ENCODE assay signal across 22 cellular contexts in the genomic region with DNA sequence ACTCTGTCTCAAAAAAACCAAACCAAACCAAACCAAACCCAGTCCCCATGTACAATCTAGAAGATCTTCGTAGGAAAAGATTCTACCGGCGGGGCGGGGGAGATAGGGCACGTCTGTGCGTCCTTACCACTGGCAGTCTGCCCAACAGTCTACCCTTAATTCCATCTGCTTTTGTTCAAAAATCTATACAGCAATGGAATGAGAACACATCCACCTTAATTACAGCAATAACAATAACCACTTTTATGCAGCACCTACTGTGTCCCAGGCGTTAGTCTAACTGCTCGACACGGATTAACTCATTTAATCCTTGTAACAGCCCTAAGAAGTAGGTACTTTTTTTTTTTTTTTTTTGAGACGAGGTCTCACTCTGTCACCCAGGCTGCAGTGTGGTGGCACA.
DNase-seq lines count a peak whose midpoint lies in the region; ATAC-seq and TF ChIP-seq lines count a peak whose summit lies in the region.
"Had no signal": no experiment of that assay in that cellular context is flagged by ENCODE, and none has a peak within 500 bp of the region (broad histone marks: within the 10 kb centered on the region; RNA-seq: fewer than 3 reads in every experiment).

No MANE protein-coding gene starts in this region.

- peak overlapping the region; percentile 30 for H3K27ac Mint-ChIP-seq in activated naive CD4-positive, alpha-beta T cell treated with anti-CD3 and anti-CD28 coated beads, Interleukin-2, amount 50 U/mL, for 24 hours
- H3K27ac Mint-ChIP-seq in activated naive CD8-positive, alpha-beta T cell treated with anti-CD3 and anti-CD28 coated beads, Interleukin-2, amount 50 U/mL, for 24 hours = no peak overlapping the region
- peak overlapping the region; percentile 25 for H3K27ac Mint-ChIP-seq in stimulated activated naive B cell treated with anti-CD40 and anti-IgM and Interleukin-4, amounts not matched to agents 10 μg/mL and 1 μg/mL and 100 μg/mL, for 72 hours

- H3K9ac ChIP-seq in KMS-11 = no peak overlapping the region

- TF ChIP-seq CTCF in KMS-11 (conservative IDR thresholded peaks at IDR 0.05; ENCODE audit: low read depth, low read length) = no peak

- H3K4me3 Mint-ChIP-seq in activated naive CD4-positive, alpha-beta T cell treated with anti-CD3 and anti-CD28 coated beads, Interleukin-2, amount 50 U/mL, for 24 hours = peak overlapping the region; percentile 4
- peak overlapping the region; percentile 45 for H3K4me3 Mint-ChIP-seq in activated naive CD8-positive, alpha-beta T cell treated with anti-CD3 and anti-CD28 coated beads, Interleukin-2, amount 50 U/mL, for 24 hours
- peak overlapping the region; percentile 67 to 95 for H3K4me3 Mint-ChIP-seq in stimulated activated naive B cell treated with anti-CD40 and anti-IgM and Interleukin-4, amounts not matched to agents 10 μg/mL and 1 μg/mL and 100 μg/mL, for 72 hours

- peaks cover 68% of the 10 kb centered on the region for H3K4me1 ChIP-seq in KMS-11 (ENCODE audit: low read depth, poor library complexity, severe bottlenecking)

- peaks cover 1% of the 10 kb centered on the region for H3K27me3 Mint-ChIP-seq in activated naive CD4-positive, alpha-beta T cell treated with anti-CD3 and anti-CD28 coated beads, Interleukin-2, amount 50 U/mL, for 24 hours
- peaks cover 10% of the 10 kb centered on the region for H3K27me3 Mint-ChIP-seq in activated naive CD8-positive, alpha-beta T cell treated with anti-CD3 and anti-CD28 coated beads, Interleukin-2, amount 50 U/mL, for 24 hours
- no peaks in the 10 kb centered on the region for H3K27me3 Mint-ChIP-seq in stimulated activated naive B cell treated with anti-CD40 and anti-IgM and Interleukin-4, amounts not matched to agents 10 μg/mL and 1 μg/mL and 100 μg/mL, for 72 hours

- peaks cover 96% of the 10 kb centered on the region for H3K79me2 ChIP-seq in KMS-11 (ENCODE audit: insufficient read depth, low read depth)

- no peak for DNase-seq in activated naive CD4-positive, alpha-beta T cell (lab: John Stamatoyannopoulos, UW)
- no peak for DNase-seq in activated naive CD8-positive, alpha-beta T cell treated with anti-CD3 and anti-CD28 coated beads, Interleukin-2, amount 50 U/mL, for 24 hours
- DNase-seq in stimulated activated naive B cell treated with anti-CD40 and anti-IgM and Interleukin-4, amounts not matched to agents 10 μg/mL and 1 μg/mL and 100 μg/mL, for 72 hours = no peak
- DNase-seq in NK-92 (lab: John Stamatoyannopoulos, UW; ENCODE audit: unreplicated experiment) = no peak
- DNase-seq: COR-L47, EL, foreskin keratinocyte, hippocampal formation, NCI-H1417, NCI-H2171, NCI-H69, ovary, right lobe of liver, tibial artery had no signal

- no peaks in the 10 kb centered on the region for H3K9me3 Mint-ChIP-seq in activated naive CD4-positive, alpha-beta T cell treated with anti-CD3 and anti-CD28 coated beads, Interleukin-2, amount 50 U/mL, for 24 hours
- peaks cover 4% of the 10 kb centered on the region for H3K9me3 Mint-ChIP-seq in activated naive CD8-positive, alpha-beta T cell treated with anti-CD3 and anti-CD28 coated beads, Interleukin-2, amount 50 U/mL, for 24 hours
- H3K9me3 Mint-ChIP-seq in stimulated activated naive B cell treated with anti-CD40 and anti-IgM and Interleukin-4, amounts not matched to agents 10 μg/mL and 1 μg/mL and 100 μg/mL, for 72 hours = peaks cover 4 to 7% of the 10 kb centered on the region in 2 donors

- H2AFZ ChIP-seq in KMS-11 (ENCODE audit: low read depth) = no peak overlapping the region

- H3K4me1 Mint-ChIP-seq in activated naive CD4-positive, alpha-beta T cell treated with anti-CD3 and anti-CD28 coated beads, Interleukin-2, amount 50 U/mL, for 24 hours = peaks cover 51% of the 10 kb centered on the region
- H3K4me1 Mint-ChIP-seq in activated naive CD8-positive, alpha-beta T cell treated with anti-CD3 and anti-CD28 coated beads, Interleukin-2, amount 50 U/mL, for 24 hours = peaks cover 79% of the 10 kb centered on the region
- H3K4me1 Mint-ChIP-seq in stimulated activated naive B cell treated with anti-CD40 and anti-IgM and Interleukin-4, amounts not matched to agents 10 μg/mL and 1 μg/mL and 100 μg/mL, for 72 hours = peaks cover 56 to 84% of the 10 kb centered on the region in 2 donors

- no peak overlapping the region for H3K27ac ChIP-seq in KMS-11
- H3K27ac ChIP-seq: cardiac muscle cell, foreskin keratinocyte, ovary, tibial artery had no signal

- H3K4me3 ChIP-seq in KMS-11 (IDR thresholded peaks at IDR 0.05; ENCODE audit: insufficient read depth, low read depth, low read length) = no peak overlapping the region
- H3K4me3 ChIP-seq: cardiac muscle cell, lung, ovary, right lobe of liver, tibial artery had no signal

- H4K20me1 ChIP-seq in KMS-11 (ENCODE audit: insufficient read depth) = no peaks in the 10 kb centered on the region; the same call in 1 of the 2 replicates

- no peaks in the 10 kb centered on the region for H3K27me3 ChIP-seq in KMS-11 (ENCODE audit: insufficient read depth, low read depth)
- H3K27me3 ChIP-seq: cardiac muscle cell, foreskin keratinocyte, ovary, right lobe of liver, tibial artery had no signal

- H3K4me2 ChIP-seq in KMS-11 = peak overlapping the region; percentile 15; the same call in 1 of the 2 replicates

- H3K36me3 ChIP-seq in KMS-11 (ENCODE audit: insufficient read depth) = peaks cover 18% of the 10 kb centered on the region; the same call in 1 of the 2 replicates
- H3K36me3 ChIP-seq: ovary had no signal

- peaks cover 22% of the 10 kb centered on the region for H3K36me3 Mint-ChIP-seq in activated naive CD4-positive, alpha-beta T cell treated with anti-CD3 and anti-CD28 coated beads, Interleukin-2, amount 50 U/mL, for 24 hours
- peaks cover 65% of the 10 kb centered on the region for H3K36me3 Mint-ChIP-seq in activated naive CD8-positive, alpha-beta T cell treated with anti-CD3 and anti-CD28 coated beads, Interleukin-2, amount 50 U/mL, for 24 hours (ENCODE audit: low read depth)
- peaks cover 72 to 83% of the 10 kb centered on the region in 2 donors for H3K36me3 Mint-ChIP-seq in stimulated activated naive B cell treated with anti-CD40 and anti-IgM and Interleukin-4, amounts not matched to agents 10 μg/mL and 1 μg/mL and 100 μg/mL, for 72 hours

- no peak for ATAC-seq in activated naive CD8-positive, alpha-beta T cell treated with anti-CD3 and anti-CD28 coated beads, Interleukin-2, amount 50 U/mL, for 24 hours
- ATAC-seq in stimulated activated naive B cell treated with anti-CD40 and anti-IgM and Interleukin-4, amounts not matched to agents 10 μg/mL and 1 μg/mL and 100 μg/mL, for 72 hours (replicated peaks) = no peak
- no peak for ATAC-seq in GM21576 (IDR thresholded peaks at IDR 0.05; ENCODE audit: unreplicated experiment)
- ATAC-seq in GM21367 (IDR thresholded peaks at IDR 0.05; ENCODE audit: unreplicated experiment) = no peak
- ATAC-seq: foreskin keratinocyte, HCT116, right lobe of liver, SK-N-SH treated with all-trans-retinoic acid at 6 μM for 48 hours had no signal

Comparison
In these comparisons a context has a peak if more than half of its experiments do, and no peak if none do; other contexts are left out.
1. H3K4me3 Mint-ChIP-seq: peak in every context shown above with its lines; median percentile 81 in stimulated activated naive B cell treated with anti-CD40 and anti-IgM and Interleukin-4, amounts not matched to agents 10 μg/mL and 1 μg/mL and 100 μg/mL, for 72 hours; 45 in activated naive CD8-positive, alpha-beta T cell treated with anti-CD3 and anti-CD28 coated beads, Interleukin-2, amount 50 U/mL, for 24 hours; 4 in activated naive CD4-positive, alpha-beta T cell treated with anti-CD3 and anti-CD28 coated beads, Interleukin-2, amount 50 U/mL, for 24 hours.